Comparison of ENCODE assay signal across 8 cellular contexts in the genomic region with DNA sequence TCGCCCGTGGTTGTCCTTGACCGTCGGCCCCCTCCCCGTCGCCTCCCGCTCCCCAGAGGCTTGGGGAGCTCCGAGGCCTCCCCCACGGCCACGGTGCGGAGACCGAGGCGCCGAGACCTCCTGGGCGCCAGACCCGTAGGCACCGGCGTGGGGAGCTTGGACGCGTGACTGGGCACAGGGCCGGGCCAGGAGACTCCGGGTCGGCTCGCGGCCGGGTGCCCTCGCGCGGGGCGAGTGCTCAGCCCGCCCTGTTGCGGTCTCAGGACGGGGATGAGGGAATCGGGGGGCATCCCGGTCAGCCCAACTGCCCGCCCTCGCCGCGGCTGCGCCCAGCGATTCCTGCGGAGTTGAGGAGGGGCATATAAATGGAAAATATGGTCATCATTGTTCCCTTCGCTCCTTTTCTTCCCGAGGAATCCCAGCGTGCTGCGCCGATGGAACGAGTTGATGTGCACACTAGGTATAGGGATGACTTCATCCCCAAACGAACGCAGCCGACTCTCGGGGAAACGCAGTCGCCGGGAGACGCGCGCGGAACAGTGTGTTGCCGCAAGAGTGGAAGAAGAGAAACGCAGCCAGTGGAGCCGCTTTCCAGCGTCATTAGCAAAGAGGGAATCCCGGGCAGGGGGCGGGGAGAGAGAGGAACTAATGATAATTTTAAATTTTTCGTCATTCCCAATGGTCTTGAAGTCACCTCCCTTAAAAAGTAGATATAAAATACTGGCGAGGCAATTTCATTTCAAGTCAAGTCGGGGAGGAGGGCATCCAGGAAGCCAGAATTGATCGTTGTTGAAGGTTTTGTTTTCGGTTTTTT. TPM values are rescaled to one million over a fixed set of nuclear protein-coding genes. Genes with fewer than 3 reads are reported as not detected.
DNase-seq lines count a peak whose midpoint lies in the region; ATAC-seq and TF ChIP-seq lines count a peak whose summit lies in the region.

No MANE protein-coding gene starts in this region.

- no peaks in the 10 kb centered on the region for H3K9me3 ChIP-seq in suprapubic skin

- peak overlapping the region in 2 of 7 donors; percentile 10 to 51 for H3K27ac Mint-ChIP-seq in CD14-positive monocyte
- no peak overlapping the region for H3K27ac Mint-ChIP-seq in activated CD4-positive, alpha-beta memory T cell treated with anti-CD3 and anti-CD28 coated beads, Interleukin-2, amount 10 ng/mL, durations not matched to agents 7 days and 5 days
- H3K27ac Mint-ChIP-seq in mesothelial cell of epicardium = peak overlapping the region; percentile 100

- peak in 1 of 2 donors; percentile 66 for TF ChIP-seq POLR2A in suprapubic skin (IDR thresholded peaks at IDR 0.05)

- peaks cover 3 to 11% of the 10 kb centered on the region in 2 donors for H3K36me3 Mint-ChIP-seq in CD14-positive monocyte
- peaks cover 2% of the 10 kb centered on the region for H3K36me3 Mint-ChIP-seq in activated CD4-positive, alpha-beta memory T cell treated with anti-CD3 and anti-CD28 coated beads, Interleukin-2, amount 10 ng/mL, durations not matched to agents 7 days and 5 days (ENCODE audit: low read depth)
- no peaks in the 10 kb centered on the region for H3K36me3 Mint-ChIP-seq in mesothelial cell of epicardium

- POLR2A ChIA-PET in activated CD4-positive, alpha-beta memory T cell treated with anti-CD3 and anti-CD28 coated beads, Interleukin-2, amount 10 ng/mL, durations not matched to agents 7 days and 5 days (lab: Charles Lee) = no interaction called here

- no peak for TF ChIP-seq CTCF in CD14-positive monocyte (IDR thresholded peaks at IDR 0.05)
- TF ChIP-seq CTCF in epithelial cell of proximal tubule (conservative IDR thresholded peaks at IDR 0.05; ENCODE audit: low read depth, low read length) = no peak
- TF ChIP-seq CTCF in mesothelial cell of epicardium (IDR thresholded peaks at IDR 0.05; ENCODE audit: unreplicated experiment) = no peak
- TF ChIP-seq CTCF in suprapubic skin (IDR thresholded peaks at IDR 0.05) = no peak

- no peaks in the 10 kb centered on the region for H3K36me3 ChIP-seq in suprapubic skin

- CTCF ChIA-PET in activated CD4-positive, alpha-beta memory T cell treated with anti-CD3 and anti-CD28 coated beads, Interleukin-2, amount 10 ng/mL, durations not matched to agents 7 days and 5 days (lab: Charles Lee) = no interaction called here

- peaks cover 34 to 55% (median 43%) of the 10 kb centered on the region in 3 donors for H3K27me3 Mint-ChIP-seq in CD14-positive monocyte (ENCODE audit: low read depth in 3 of 3)
- peaks cover 43% of the 10 kb centered on the region for H3K27me3 Mint-ChIP-seq in activated CD4-positive, alpha-beta memory T cell treated with anti-CD3 and anti-CD28 coated beads, Interleukin-2, amount 10 ng/mL, durations not matched to agents 7 days and 5 days
- H3K27me3 Mint-ChIP-seq in mesothelial cell of epicardium (ENCODE audit: low read depth) = no peaks in the 10 kb centered on the region

- H3K4me3 ChIP-seq in epithelial cell of proximal tubule (ENCODE audit: low read depth, low read length) (peak overlapping the region; percentile 97), suprapubic skin (peak overlapping the region; percentile 97)

- 1% methylated on average over 31 of the region's 70 CpGs for WGBS in suprapubic skin

- DNase-seq in CD14-positive monocyte (ENCODE audit: low spot score) (peak; percentile 48), NCI-H128 (lab: John Stamatoyannopoulos, UW; ENCODE audit: unreplicated experiment) (peak; percentile 54), epithelial cell of proximal tubule (ENCODE audit: low read depth) (no peak), mesothelial cell of epicardium (ENCODE audit: low spot score in 2 of 2, unreplicated experiment in 2 of 2) (peak; percentile 35 to 74), suprapubic skin (ENCODE audit: low spot score in 2 of 2) (peak; percentile 91)
- DNase-seq in activated CD4-positive, alpha-beta memory T cell treated with anti-CD3 and anti-CD28 coated beads, Interleukin-2, amount 10 ng/mL, durations not matched to agents 7 days and 5 days = no peak

- H3K27me3 ChIP-seq in suprapubic skin = no peaks in the 10 kb centered on the region

- peaks cover 18% of the 10 kb centered on the region for H3K4me1 Mint-ChIP-seq in CD14-positive monocyte
- peaks cover 13% of the 10 kb centered on the region for H3K4me1 Mint-ChIP-seq in activated CD4-positive, alpha-beta memory T cell treated with anti-CD3 and anti-CD28 coated beads, Interleukin-2, amount 10 ng/mL, durations not matched to agents 7 days and 5 days
- H3K4me1 Mint-ChIP-seq in mesothelial cell of epicardium = peaks cover 56% of the 10 kb centered on the region

- intact Hi-C loops in CD14-positive monocyte (cut with micrococcal nuclease) = no loop called here

- peaks cover 61% of the 10 kb centered on the region for H3K4me1 ChIP-seq in suprapubic skin

- peak overlapping the region; percentile 88 to 96 for H3K4me3 Mint-ChIP-seq in CD14-positive monocyte
- H3K4me3 Mint-ChIP-seq in activated CD4-positive, alpha-beta memory T cell treated with anti-CD3 and anti-CD28 coated beads, Interleukin-2, amount 10 ng/mL, durations not matched to agents 7 days and 5 days = peak overlapping the region; percentile 66
- peak overlapping the region; percentile 99 for H3K4me3 Mint-ChIP-seq in mesothelial cell of epicardium

- TF ChIP-seq EP300 in suprapubic skin (IDR thresholded peaks at IDR 0.05) = no peak

- H3K9me3 Mint-ChIP-seq in CD14-positive monocyte (peaks cover 0 to 12% (median 2%) of the 10 kb centered on the region in 7 donors), mesothelial cell of epicardium (no peaks in the 10 kb centered on the region)
- no peaks in the 10 kb centered on the region for H3K9me3 Mint-ChIP-seq in activated CD4-positive, alpha-beta memory T cell treated with anti-CD3 and anti-CD28 coated beads, Interleukin-2, amount 10 ng/mL, durations not matched to agents 7 days and 5 days

- peak overlapping the region; percentile 93 for H3K27ac ChIP-seq in suprapubic skin

- ATAC-seq in GM21360 (IDR thresholded peaks at IDR 0.05; ENCODE audit: unreplicated experiment) (peak; percentile 32), HG03457 (IDR thresholded peaks at IDR 0.05; ENCODE audit: unreplicated experiment) (no peak)

RNA-seq across cellular contexts. Expression of gene ENAH, which starts 0.7 kb away (rescaled TPM):
- not detected for polyA plus RNA-seq in CD14-positive monocyte
- not detected for total RNA-seq in activated CD4-positive, alpha-beta memory T cell treated with anti-CD3 and anti-CD28 coated beads, Interleukin-2, amount 10 ng/mL, durations not matched to agents 7 days and 5 days
- total RNA-seq in epithelial cell of proximal tubule (37.7 and 39.0 TPM in 2 replicates), mesothelial cell of epicardium (137 to 144 TPM (median 140 TPM) in 3 replicates), suprapubic skin (10 to 100 TPM; 33.5 to 44.6 (median 41.8) TPM)

Comparison
In these comparisons a context has a peak if more than half of its experiments do, and no peak if none do; other contexts are left out.
1. DNase-seq: peak in CD14-positive monocyte (single experiment), NCI-H128 (single experiment), mesothelial cell of epicardium (2 of 2) and suprapubic skin (2 of 2); none in activated CD4-positive, alpha-beta memory T cell treated with anti-CD3 and anti-CD28 coated beads, Interleukin-2, amount 10 ng/mL, durations not matched to agents 7 days and 5 days (single experiment) and epithelial cell of proximal tubule (single experiment).
2. RNA of gene ENAH, which starts 0.7 kb away (total RNA-seq): 137 to 144 TPM in mesothelial cell of epicardium, 33.5 to 44.6 TPM in suprapubic skin and 37.7 to 39.0 TPM in epithelial cell of proximal tubule; not detected in activated CD4-positive, alpha-beta memory T cell treated with anti-CD3 and anti-CD28 coated beads, Interleukin-2, amount 10 ng/mL, durations not matched to agents 7 days and 5 days; every median in the first group is over 10 times any median in the second.
3. Peak in every context shown above with its lines, with median percentiles within 50 percentile points of each other: H3K4me3 Mint-ChIP-seq.